ENCODE assay signal across 13 cellular contexts in genomic region chr11:106986261-106986660, GRCh38. TPM values are rescaled to one million over a fixed set of nuclear protein-coding genes. Genes with fewer than 3 reads are reported as not detected.
A peak's percentile ranks its signal among the peaks of the same experiment; 100 is the strongest.
DNase-seq lines count a peak whose midpoint lies in the region; ATAC-seq and TF ChIP-seq lines count a peak whose summit lies in the region.
"Had no signal": no experiment of that assay in that cellular context is flagged by ENCODE, and none has a peak within 500 bp of the region (broad histone marks: within the 10 kb centered on the region; RNA-seq: fewer than 3 reads in every experiment).

No MANE protein-coding gene starts in this region.

- no peak for TF ChIP-seq POLR2A in uterus (IDR thresholded peaks at IDR 0.05)

- no peak overlapping the region for H3K27ac Mint-ChIP-seq in osteocyte (ENCODE audit: unreplicated experiment)
- H3K27ac Mint-ChIP-seq in activated naive CD8-positive, alpha-beta T cell treated with anti-CD3 and anti-CD28 coated beads for 36 hours = no peak overlapping the region
- H3K27ac Mint-ChIP-seq: CD8-positive, alpha-beta memory T cell had no signal

- H3K4me1 Mint-ChIP-seq in osteocyte (ENCODE audit: unreplicated experiment) = peaks cover 30% of the 10 kb centered on the region
- H3K4me1 Mint-ChIP-seq in activated naive CD8-positive, alpha-beta T cell treated with anti-CD3 and anti-CD28 coated beads for 36 hours = no peaks in the 10 kb centered on the region
- H3K4me1 Mint-ChIP-seq: CD8-positive, alpha-beta memory T cell had no signal

- ATAC-seq in HG02970 (IDR thresholded peaks at IDR 0.05; ENCODE audit: low FRiP score, unreplicated experiment) = no peak
- ATAC-seq: left lobe of liver, psoas muscle had no signal

- H3K4me1 ChIP-seq in adipocyte (ENCODE audit: control insufficient read depth, insufficient read depth, low read length) (peaks cover 47% of the 10 kb centered on the region), uterus (peaks cover 4 to 7% of the 10 kb centered on the region in 2 donors)
- H3K4me1 ChIP-seq: psoas muscle, tibial artery had no signal

- CTCF ChIA-PET in HEK293T (lab: Yijun Ruan, JAX) = interaction anchor here (0.7 kb wide), 1 partner anchor 107 kb away, joined by 3 read pairs; no protein-coding TSS in a partner anchor

- intact Hi-C loops in uterus (cut with DNase I; ENCODE audit: low total_unique reads) = no loop called here

- TF ChIP-seq CTCF in foreskin fibroblast (IDR thresholded peaks at IDR 0.05; ENCODE audit: low read depth, low read length) (no peak), uterus (IDR thresholded peaks at IDR 0.05) (no peak), osteocyte (IDR thresholded peaks at IDR 0.05) (no peak)

- H3K36me3 Mint-ChIP-seq in osteocyte (ENCODE audit: unreplicated experiment) = no peaks in the 10 kb centered on the region
- no peaks in the 10 kb centered on the region for H3K36me3 Mint-ChIP-seq in activated naive CD8-positive, alpha-beta T cell treated with anti-CD3 and anti-CD28 coated beads for 36 hours
- H3K36me3 Mint-ChIP-seq: CD8-positive, alpha-beta memory T cell had no signal

- POLR2A ChIA-PET in HEK293T (lab: Yijun Ruan, JAX) = interaction anchor here (1.0 kb wide), 1 partner anchor 28 kb away, joined by 3 read pairs; no protein-coding TSS in a partner anchor

- H3K9me3 ChIP-seq in adipocyte (ENCODE audit: control insufficient read depth, low read length) (no peaks in the 10 kb centered on the region), uterus (no peaks in the 10 kb centered on the region)
- H3K9me3 ChIP-seq: psoas muscle, tibial artery had no signal

- no peaks in the 10 kb centered on the region for H3K9me3 Mint-ChIP-seq in osteocyte (ENCODE audit: unreplicated experiment)
- H3K9me3 Mint-ChIP-seq in activated naive CD8-positive, alpha-beta T cell treated with anti-CD3 and anti-CD28 coated beads for 36 hours = no peaks in the 10 kb centered on the region

- H3K27ac ChIP-seq in uterus = peak overlapping the region; percentile 83 to 84
- H3K27ac ChIP-seq: psoas muscle had no signal

- H3K27me3 ChIP-seq in adipocyte (replicated peaks; ENCODE audit: control insufficient read depth, insufficient read depth, low read length) = no peaks in the 10 kb centered on the region
- no peaks in the 10 kb centered on the region for H3K27me3 ChIP-seq in uterus
- H3K27me3 ChIP-seq: tibial artery had no signal

- peak; percentile 11 for DNase-seq in HEK293T (ENCODE audit: extremely low spot score)
- DNase-seq in adipocyte (ENCODE audit: low read depth) = peak; percentile 85
- peak; percentile 58 to 84 for DNase-seq in foreskin fibroblast
- DNase-seq in uterus = peak in 1 of 2 donors; percentile 44
- DNase-seq in osteocyte (ENCODE audit: extremely low spot score, unreplicated experiment) = no peak
- no peak for DNase-seq in activated naive CD8-positive, alpha-beta T cell treated with anti-CD3 and anti-CD28 coated beads for 36 hours
- DNase-seq: CD8-positive, alpha-beta memory T cell; central memory CD4-positive, alpha-beta T cell; hippocampal formation; psoas muscle had no signal

- H3K36me3 ChIP-seq in adipocyte (ENCODE audit: control insufficient read depth, insufficient read depth, low read length, severe bottlenecking) = no peaks in the 10 kb centered on the region
- H3K36me3 ChIP-seq in uterus = no peaks in the 10 kb centered on the region
- H3K36me3 ChIP-seq: tibial artery had no signal

- no peak overlapping the region for H3K4me3 Mint-ChIP-seq in osteocyte (ENCODE audit: unreplicated experiment)
- H3K4me3 Mint-ChIP-seq in activated naive CD8-positive, alpha-beta T cell treated with anti-CD3 and anti-CD28 coated beads for 36 hours = no peak overlapping the region
- H3K4me3 Mint-ChIP-seq: CD8-positive, alpha-beta memory T cell had no signal

- H3K27me3 Mint-ChIP-seq in osteocyte (ENCODE audit: unreplicated experiment) = no peaks in the 10 kb centered on the region
- no peaks in the 10 kb centered on the region for H3K27me3 Mint-ChIP-seq in activated naive CD8-positive, alpha-beta T cell treated with anti-CD3 and anti-CD28 coated beads for 36 hours
- H3K27me3 Mint-ChIP-seq: CD8-positive, alpha-beta memory T cell had no signal

- H3K4me3 ChIP-seq in adipocyte (ENCODE audit: low read length) (peak overlapping the region; percentile 25), foreskin fibroblast (ENCODE audit: low read depth in 1 of 2, low read length in 2 of 2) (no peak overlapping the region), uterus (no peak overlapping the region)
- H3K4me3 ChIP-seq: psoas muscle, tibial artery had no signal

- no peak overlapping the region for H3K9ac ChIP-seq in adipocyte (ENCODE audit: low read length)

TF ChIP-seq in HEK293T, 16 proteins besides CTCF, POLR2A, EP300 and RAD21:
- no peak for TF ChIP-seq BHLHE40 (IDR thresholded peaks at IDR 0.05; ENCODE audit: borderline replicate concordance)

RNA-seq across cellular contexts. Expression of gene GUCY1A2, which starts 32.0 kb away (rescaled TPM):
- 100 to 1,000 TPM in 1 of 4 donors, 10 to 100 TPM in 3; 22.6 to 147 (median 71.3) TPM for total RNA-seq in uterus
- total RNA-seq in osteocyte = 0.68 and 0.78 TPM in 2 replicates
- total RNA-seq in activated naive CD8-positive, alpha-beta T cell treated with anti-CD3 and anti-CD28 coated beads for 36 hours = not detected
- total RNA-seq: CD8-positive, alpha-beta memory T cell had no signal

Comparison
In these comparisons a context has a peak if more than half of its experiments do, and no peak if none do; other contexts are left out.
1. DNase-seq: peak in HEK293T (single experiment), adipocyte (single experiment) and foreskin fibroblast (2 of 2); none in osteocyte (single experiment) and activated naive CD8-positive, alpha-beta T cell treated with anti-CD3 and anti-CD28 coated beads for 36 hours (single experiment).
2. RNA of gene GUCY1A2, which starts 32.0 kb away (total RNA-seq): 22.6 to 147 TPM in uterus; 0.68 to 0.78 TPM in osteocyte and not detected in activated naive CD8-positive, alpha-beta T cell treated with anti-CD3 and anti-CD28 coated beads for 36 hours; every median in the first group is over 10 times any median in the second.